Comparison of ENCODE assay signal across 22 cellular contexts in the genomic region with DNA sequence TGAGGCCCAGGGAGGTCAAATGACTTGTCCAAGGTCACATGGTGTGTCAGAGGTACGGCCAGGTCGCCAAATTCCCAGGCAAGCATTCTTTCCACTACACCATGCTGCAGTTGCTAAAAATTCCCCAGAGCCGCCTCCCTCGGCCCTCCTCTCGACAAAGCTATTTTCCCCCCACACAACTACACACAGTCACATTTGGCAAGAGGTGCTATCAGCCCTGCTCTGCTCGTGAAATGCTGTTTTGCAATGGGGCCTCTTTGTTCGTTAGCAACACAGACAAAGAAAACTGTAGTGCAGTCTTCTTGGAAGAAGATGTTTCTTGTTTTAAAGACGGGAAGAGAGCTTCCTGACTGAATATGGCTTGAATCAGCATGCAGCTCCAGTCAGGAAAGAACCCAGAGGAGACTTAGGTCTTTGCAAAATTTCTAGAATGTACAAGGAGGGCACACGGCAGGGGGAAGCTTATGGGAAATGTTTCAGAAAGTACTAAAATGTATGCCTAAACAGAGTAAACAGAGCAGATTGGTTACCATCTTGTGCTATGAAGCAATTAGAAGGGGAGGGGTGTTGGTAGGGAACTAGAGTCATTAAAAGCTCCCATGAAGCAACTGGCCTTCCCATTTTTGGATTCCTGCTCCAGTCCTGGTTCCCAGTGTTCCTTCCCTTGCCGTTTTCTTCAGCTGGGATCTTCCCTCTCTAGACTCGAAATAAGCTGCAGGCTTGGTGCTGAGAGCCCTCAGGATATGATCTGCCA. TPM values are rescaled to one million over a fixed set of nuclear protein-coding genes. Genes with fewer than 3 reads are reported as not detected.
DNase-seq lines count a peak whose midpoint lies in the region; ATAC-seq and TF ChIP-seq lines count a peak whose summit lies in the region.
"Had no signal": no experiment of that assay in that cellular context is flagged by ENCODE, and none has a peak within 500 bp of the region (broad histone marks: within the 10 kb centered on the region; RNA-seq: fewer than 3 reads in every experiment).

No MANE protein-coding gene starts in this region.

- H3K36me3 Mint-ChIP-seq in natural killer cell: no peaks in the 10 kb centered on the region
- H3K36me3 Mint-ChIP-seq: CD8-positive, alpha-beta T cell; stimulated activated effector memory CD8-positive, alpha-beta T cell treated with anti-CD3 and anti-CD28 coated beads, Interleukin-12 subunit alpha, Interleukin-12 subunit beta, amount 100 ng/mL, for 72 hours; WTC11 had no signal

- H3K27ac ChIP-seq in gastroesophageal sphincter (peak overlapping the region; percentile 35 to 82 (median 71)), muscle layer of colon (ENCODE audit: low read depth, low read length) (peak overlapping the region; percentile 85), suprapubic skin (peak overlapping the region; percentile 65)
- H3K27ac ChIP-seq: neutrophil, right lobe of liver had no signal

- TF ChIP-seq EP300 in gastroesophageal sphincter (IDR thresholded peaks at IDR 0.05) (no peak), suprapubic skin (IDR thresholded peaks at IDR 0.05) (no peak)

- peaks cover 0 to 14% of the 10 kb centered on the region in 2 donors for H3K27me3 Mint-ChIP-seq in natural killer cell (ENCODE audit: low read depth in 2 of 2)
- H3K27me3 Mint-ChIP-seq: activated CD4-positive, alpha-beta memory T cell treated with anti-CD3 and anti-CD28 coated beads, Interleukin-2, amount 10 ng/mL, durations not matched to agents 7 days and 5 days had no signal

- TF ChIP-seq CTCF in gastroesophageal sphincter (IDR thresholded peaks at IDR 0.05) (no peak), suprapubic skin (IDR thresholded peaks at IDR 0.05) (no peak), natural killer cell (IDR thresholded peaks at IDR 0.05) (no peak)

- H3K36me3 ChIP-seq in gastroesophageal sphincter (no peaks in the 10 kb centered on the region), muscle layer of colon (ENCODE audit: insufficient read depth, low read length) (no peaks in the 10 kb centered on the region), suprapubic skin (no peaks in the 10 kb centered on the region)
- H3K36me3 ChIP-seq: MG63, neutrophil, right lobe of liver had no signal

- H3K9ac ChIP-seq in muscle layer of colon (ENCODE audit: low read length): no peak overlapping the region

- ATAC-seq in gastroesophageal sphincter (peak; percentile 51), natural killer cell (no peak), GM21723 (IDR thresholded peaks at IDR 0.05; ENCODE audit: unreplicated experiment) (no peak)
- ATAC-seq: CD8-positive, alpha-beta T cell; effector memory CD8-positive, alpha-beta T cell; right lobe of liver; stimulated activated effector memory CD8-positive, alpha-beta T cell treated with anti-CD3 and anti-CD28 coated beads, Interleukin-12 subunit alpha, Interleukin-12 subunit beta, amount 100 ng/mL, for 72 hours; WTC11 had no signal

- DNase-seq in amniotic epithelial cell (ENCODE audit: low read depth): peak; percentile 21
- no peak for DNase-seq in suprapubic skin (ENCODE audit: low spot score in 2 of 2)
- no peak for DNase-seq in effector CD4-positive, alpha-beta T cell
- DNase-seq in DMS79 (lab: John Stamatoyannopoulos, UW): no peak
- no peak for DNase-seq in natural killer cell
- DNase-seq: activated CD4-positive, alpha-beta memory T cell treated with anti-CD3 and anti-CD28 coated beads, Interleukin-2, amount 10 ng/mL, durations not matched to agents 7 days and 5 days; CD8-positive, alpha-beta T cell; cerebellar nuclear complex; DMS79 treated with DMSO at 0.1 percent for 48 hours; effector memory CD8-positive, alpha-beta T cell; MG63; NCI-H187 treated with DMSO at 0.1 percent for 48 hours; right lobe of liver; RPMI8226; T-helper 9 cell; trophoblast cell had no signal

- no peaks in the 10 kb centered on the region for H3K9me3 Mint-ChIP-seq in natural killer cell
- H3K9me3 Mint-ChIP-seq: activated CD4-positive, alpha-beta memory T cell treated with anti-CD3 and anti-CD28 coated beads, Interleukin-2, amount 10 ng/mL, durations not matched to agents 7 days and 5 days; CD8-positive, alpha-beta T cell; stimulated activated effector memory CD8-positive, alpha-beta T cell treated with anti-CD3 and anti-CD28 coated beads, Interleukin-12 subunit alpha, Interleukin-12 subunit beta, amount 100 ng/mL, for 72 hours; WTC11 had no signal

- 25 to 28% methylated on average over 7 to 11 of the region's 11 CpGs for WGBS in gastroesophageal sphincter (ENCODE audit: low coverage in 1 of 2), 2 donors
- WGBS in suprapubic skin: 58% methylated on average over 11 of the region's 11 CpGs

- no peak for TF ChIP-seq POLR2A in gastroesophageal sphincter (IDR thresholded peaks at IDR 0.05)
- TF ChIP-seq POLR2A in suprapubic skin (IDR thresholded peaks at IDR 0.05): no peak

- no peaks in the 10 kb centered on the region for H3K4me1 Mint-ChIP-seq in natural killer cell
- H3K4me1 Mint-ChIP-seq: activated CD4-positive, alpha-beta memory T cell treated with anti-CD3 and anti-CD28 coated beads, Interleukin-2, amount 10 ng/mL, durations not matched to agents 7 days and 5 days; stimulated activated effector memory CD8-positive, alpha-beta T cell treated with anti-CD3 and anti-CD28 coated beads, Interleukin-12 subunit alpha, Interleukin-12 subunit beta, amount 100 ng/mL, for 72 hours; WTC11 had no signal

- H3K4me1 ChIP-seq in gastroesophageal sphincter (peaks cover 23 to 57% (median 34%) of the 10 kb centered on the region in 3 donors), muscle layer of colon (ENCODE audit: insufficient read depth, low read length) (peaks cover 60% of the 10 kb centered on the region), suprapubic skin (peaks cover 34% of the 10 kb centered on the region)
- H3K4me1 ChIP-seq: right lobe of liver had no signal

- H3K4me3 Mint-ChIP-seq in natural killer cell: no peak overlapping the region
- H3K4me3 Mint-ChIP-seq: activated CD4-positive, alpha-beta memory T cell treated with anti-CD3 and anti-CD28 coated beads, Interleukin-2, amount 10 ng/mL, durations not matched to agents 7 days and 5 days; CD8-positive, alpha-beta T cell; effector memory CD8-positive, alpha-beta T cell; stimulated activated effector memory CD8-positive, alpha-beta T cell treated with anti-CD3 and anti-CD28 coated beads, Interleukin-12 subunit alpha, Interleukin-12 subunit beta, amount 100 ng/mL, for 72 hours; WTC11 had no signal

- H3K9me3 ChIP-seq in gastroesophageal sphincter: peaks cover 0 to 10% (median 0%) of the 10 kb centered on the region in 3 donors
- H3K9me3 ChIP-seq in muscle layer of colon (ENCODE audit: low read length): peaks cover 5% of the 10 kb centered on the region
- H3K9me3 ChIP-seq in suprapubic skin: no peaks in the 10 kb centered on the region
- H3K9me3 ChIP-seq: neutrophil, right lobe of liver had no signal

- intact Hi-C loops in natural killer cell (cut with micrococcal nuclease): no loop called here

- no peak overlapping the region for H3K27ac Mint-ChIP-seq in natural killer cell
- H3K27ac Mint-ChIP-seq: activated CD4-positive, alpha-beta memory T cell treated with anti-CD3 and anti-CD28 coated beads, Interleukin-2, amount 10 ng/mL, durations not matched to agents 7 days and 5 days; CD8-positive, alpha-beta T cell; effector memory CD8-positive, alpha-beta T cell; stimulated activated effector memory CD8-positive, alpha-beta T cell treated with anti-CD3 and anti-CD28 coated beads, Interleukin-12 subunit alpha, Interleukin-12 subunit beta, amount 100 ng/mL, for 72 hours; WTC11 had no signal

- H3K27me3 ChIP-seq in gastroesophageal sphincter: no peaks in the 10 kb centered on the region
- no peaks in the 10 kb centered on the region for H3K27me3 ChIP-seq in muscle layer of colon (ENCODE audit: control insufficient read depth in 1 of 2, insufficient read depth in 2 of 2, low read length in 2 of 2)
- H3K27me3 ChIP-seq in suprapubic skin: no peaks in the 10 kb centered on the region
- H3K27me3 ChIP-seq: MG63, neutrophil had no signal

- no peak overlapping the region for H3K4me3 ChIP-seq in gastroesophageal sphincter
- no peak overlapping the region for H3K4me3 ChIP-seq in muscle layer of colon (ENCODE audit: low read depth in 1 of 2, low read length in 2 of 2)
- H3K4me3 ChIP-seq in suprapubic skin: no peak overlapping the region
- H3K4me3 ChIP-seq: MG63, right lobe of liver had no signal

RNA-seq across cellular contexts. Expression of gene SLIT3, which starts 14.2 kb away (rescaled TPM):
- total RNA-seq in gastroesophageal sphincter (10 to 100 TPM; 29.6 to 76.3 (median 31.1) TPM), suprapubic skin (10 to 100 TPM; 10.8 to 30.8 (median 18.4) TPM), natural killer cell (under 1 TPM in 2 of 3 donors, not detected in 1; 0.34 to 0.80 TPM)
- total RNA-seq: activated CD4-positive, alpha-beta memory T cell treated with anti-CD3 and anti-CD28 coated beads, Interleukin-2, amount 10 ng/mL, durations not matched to agents 7 days and 5 days; CD8-positive, alpha-beta T cell had no signal

Comparison
In these comparisons a context has a peak if more than half of its experiments do, and no peak if none do; other contexts are left out.
1. RNA of gene SLIT3, which starts 14.2 kb away (total RNA-seq): 29.6 to 76.3 TPM in gastroesophageal sphincter and 10.8 to 30.8 TPM in suprapubic skin; 0.34 to 0.80 TPM in natural killer cell; every median in the first group is over 4 times any median in the second.
2. Peak in every context shown above with its lines, with median percentiles within 50 percentile points of each other: H3K27ac ChIP-seq.